ENCODE assay signal across 21 cellular contexts in genomic region chr16:79721186-79721745, GRCh38.
DNase-seq lines count a peak whose midpoint lies in the region; ATAC-seq, FAIRE-seq and TF ChIP-seq lines count a peak whose summit lies in the region.
"Had no signal": no experiment of that assay in that cellular context is flagged by ENCODE, and none has a peak within 500 bp of the region (broad histone marks: within the 10 kb centered on the region; RNA-seq: fewer than 3 reads in every experiment).

No MANE protein-coding gene starts in this region.

- H3K4me1 ChIP-seq in liver (ENCODE audit: control insufficient read depth in 4 of 4, insufficient read depth in 4 of 4, low read length in 3 of 4) (peaks cover 3 to 43% (median 31%) of the 10 kb centered on the region in 4 donors), HepG2 (ENCODE audit: insufficient read depth, low read length) (peaks cover 7% of the 10 kb centered on the region; the same call in 1 of the 2 replicates), endodermal cell (ENCODE audit: control insufficient read depth, insufficient read depth, low read length) (peaks cover 16% of the 10 kb centered on the region)

- H3K4me2 ChIP-seq in HepG2 (ENCODE audit: low read depth, low read length): no peak overlapping the region
- H3K4me2 ChIP-seq: KMS-11, PC-9 had no signal

- H3K27me3 Mint-ChIP-seq in osteocyte (ENCODE audit: unreplicated experiment) (no peaks in the 10 kb centered on the region), endodermal cell (ENCODE audit: insufficient read depth) (peaks cover 6% of the 10 kb centered on the region)
- H3K27me3 Mint-ChIP-seq in activated T-cell treated with anti-CD3 and anti-CD28 coated beads, Interleukin-2, amount 50 U/mL, for 4 hours (ENCODE audit: low read depth): peaks cover 9% of the 10 kb centered on the region
- peaks cover 20% of the 10 kb centered on the region for H3K27me3 Mint-ChIP-seq in stimulated activated memory B cell treated with anti-CD40 and anti-IgM and Interleukin-4, amounts not matched to agents 10 μg/mL and 1 μg/mL and 100 μg/mL, for 72 hours

- WGBS in liver: 35% methylated on average over 8 of the region's 8 CpGs
- WGBS in HepG2 (ENCODE audit: low lambda C conversion rate): 37% methylated on average over 8 of the region's 8 CpGs
- 89 to 91% methylated on average over 8 of the region's 8 CpGs for WGBS in endodermal cell (ENCODE audit: insufficient coverage in 1 of 2, insufficient read length in 1 of 2), 2 experiments

- H3K27me3 ChIP-seq in liver (ENCODE audit: control insufficient read depth in 4 of 4, insufficient read depth in 4 of 4, low read length in 3 of 4): no peaks in the 10 kb centered on the region
- H3K27me3 ChIP-seq in HepG2 (ENCODE audit: control insufficient read depth in 1 of 2, insufficient read depth in 2 of 2, low read length in 2 of 2): no peaks in the 10 kb centered on the region
- peaks cover 4% of the 10 kb centered on the region for H3K27me3 ChIP-seq in endodermal cell (ENCODE audit: control insufficient read depth, insufficient read depth, low read length, poor library complexity, severe bottlenecking)

- no peaks in the 10 kb centered on the region for H3K79me2 ChIP-seq in HepG2 (ENCODE audit: insufficient read depth, low read length)

- H3K27ac Mint-ChIP-seq in osteocyte (ENCODE audit: unreplicated experiment) (peak overlapping the region; percentile 36), endodermal cell (no peak overlapping the region)
- H3K27ac Mint-ChIP-seq in stimulated activated effector memory CD8-positive, alpha-beta T cell treated with anti-CD3 and anti-CD28 coated beads, Interleukin-12 subunit alpha, Interleukin-12 subunit beta, amount 100 ng/mL, for 72 hours: peak overlapping the region; percentile 3
- H3K27ac Mint-ChIP-seq in stimulated activated memory B cell treated with anti-CD40 and anti-IgM and Interleukin-4, amounts not matched to agents 10 μg/mL and 1 μg/mL and 100 μg/mL, for 72 hours: no peak overlapping the region
- H3K27ac Mint-ChIP-seq: B cell; CD4-positive, CD25-positive, alpha-beta regulatory T cell; HFFc6 had no signal

- DNase-seq in HepG2 (ENCODE audit: low spot score): no peak
- no peak for DNase-seq in osteocyte (ENCODE audit: extremely low spot score, unreplicated experiment)
- no peak for DNase-seq in stimulated activated effector memory CD8-positive, alpha-beta T cell treated with anti-CD3 and anti-CD28 coated beads, Interleukin-12 subunit alpha, Interleukin-12 subunit beta, amount 100 ng/mL, for 72 hours (ENCODE audit: low spot score in 2 of 2)
- no peak for DNase-seq in endodermal cell
- DNase-seq in amniotic stem cell (lab: John Stamatoyannopoulos, UW): no peak
- DNase-seq in activated T-cell treated with anti-CD3 and anti-CD28 coated beads, Interleukin-2, amount 50 U/mL, for 4 hours: no peak
- DNase-seq: Caco-2; CD4-positive, CD25-positive, alpha-beta regulatory T cell; HFFc6; NCI-H1092; NCI-H146; NCI-H2081; NCI-H510A treated with DMSO at 0.1 percent for 48 hours; NCI-H82; PC-9 had no signal

- H3K4me1 Mint-ChIP-seq in osteocyte (ENCODE audit: unreplicated experiment): peaks cover 38% of the 10 kb centered on the region
- H3K4me1 Mint-ChIP-seq in stimulated activated effector memory CD8-positive, alpha-beta T cell treated with anti-CD3 and anti-CD28 coated beads, Interleukin-12 subunit alpha, Interleukin-12 subunit beta, amount 100 ng/mL, for 72 hours: peaks cover 14% of the 10 kb centered on the region
- H3K4me1 Mint-ChIP-seq in endodermal cell: peaks cover 31% of the 10 kb centered on the region
- H3K4me1 Mint-ChIP-seq in activated T-cell treated with anti-CD3 and anti-CD28 coated beads, Interleukin-2, amount 50 U/mL, for 4 hours (ENCODE audit: low read depth): peaks cover 10% of the 10 kb centered on the region
- H3K4me1 Mint-ChIP-seq in stimulated activated memory B cell treated with anti-CD40 and anti-IgM and Interleukin-4, amounts not matched to agents 10 μg/mL and 1 μg/mL and 100 μg/mL, for 72 hours: no peaks in the 10 kb centered on the region
- H3K4me1 Mint-ChIP-seq: B cell had no signal

- TF ChIP-seq EP300 in HepG2 (IDR thresholded peaks at IDR 0.05; ENCODE audit: low read depth in 2 of 2, low read length in 2 of 2) (no peak), HepG2 (CRISPR knock-in tag; IDR thresholded peaks at IDR 0.05; ENCODE audit: borderline replicate concordance) (no peak)

- no peaks in the 10 kb centered on the region for H3K36me3 Mint-ChIP-seq in osteocyte (ENCODE audit: unreplicated experiment)
- H3K36me3 Mint-ChIP-seq in stimulated activated effector memory CD8-positive, alpha-beta T cell treated with anti-CD3 and anti-CD28 coated beads, Interleukin-12 subunit alpha, Interleukin-12 subunit beta, amount 100 ng/mL, for 72 hours: peaks cover 5% of the 10 kb centered on the region
- peaks cover 2% of the 10 kb centered on the region for H3K36me3 Mint-ChIP-seq in endodermal cell (ENCODE audit: low read depth)
- no peaks in the 10 kb centered on the region for H3K36me3 Mint-ChIP-seq in activated T-cell treated with anti-CD3 and anti-CD28 coated beads, Interleukin-2, amount 50 U/mL, for 4 hours (ENCODE audit: insufficient read depth)
- H3K36me3 Mint-ChIP-seq in stimulated activated memory B cell treated with anti-CD40 and anti-IgM and Interleukin-4, amounts not matched to agents 10 μg/mL and 1 μg/mL and 100 μg/mL, for 72 hours: no peaks in the 10 kb centered on the region

- TF ChIP-seq RAD21 in liver (IDR thresholded peaks at IDR 0.05) (peak in 1 of 2 donors; percentile 59), HepG2 (CRISPR knock-in tag; IDR thresholded peaks at IDR 0.05) (no peak)

- peak overlapping the region; percentile 7 for H3K4me3 Mint-ChIP-seq in osteocyte (ENCODE audit: unreplicated experiment)
- H3K4me3 Mint-ChIP-seq in stimulated activated effector memory CD8-positive, alpha-beta T cell treated with anti-CD3 and anti-CD28 coated beads, Interleukin-12 subunit alpha, Interleukin-12 subunit beta, amount 100 ng/mL, for 72 hours: no peak overlapping the region
- H3K4me3 Mint-ChIP-seq in endodermal cell: no peak overlapping the region
- no peak overlapping the region for H3K4me3 Mint-ChIP-seq in activated T-cell treated with anti-CD3 and anti-CD28 coated beads, Interleukin-2, amount 50 U/mL, for 4 hours
- H3K4me3 Mint-ChIP-seq in stimulated activated memory B cell treated with anti-CD40 and anti-IgM and Interleukin-4, amounts not matched to agents 10 μg/mL and 1 μg/mL and 100 μg/mL, for 72 hours: no peak overlapping the region
- H3K4me3 Mint-ChIP-seq: B cell; CD4-positive, CD25-positive, alpha-beta regulatory T cell; HFFc6 had no signal

- H4K20me1 ChIP-seq in HepG2 (ENCODE audit: insufficient read depth, low read length): no peaks in the 10 kb centered on the region

- H2AFZ ChIP-seq in HepG2 (ENCODE audit: low read length): no peak overlapping the region
- H2AFZ ChIP-seq: PC-9 had no signal

- TF ChIP-seq CTCF in liver (IDR thresholded peaks at IDR 0.05; ENCODE audit: low read depth, low read length, missing input control): no peak
- no peak for TF ChIP-seq CTCF in HepG2 (CRISPR knock-in tag; IDR thresholded peaks at IDR 0.05)
- no peak for TF ChIP-seq CTCF in osteocyte (IDR thresholded peaks at IDR 0.05)
- TF ChIP-seq CTCF in endodermal cell (conservative IDR thresholded peaks at IDR 0.05): no peak

- no peak for ATAC-seq in HepG2
- ATAC-seq in stimulated activated effector memory CD8-positive, alpha-beta T cell treated with anti-CD3 and anti-CD28 coated beads, Interleukin-12 subunit alpha, Interleukin-12 subunit beta, amount 100 ng/mL, for 72 hours: no peak
- no peak for ATAC-seq in activated T-cell treated with anti-CD3 and anti-CD28 coated beads, Interleukin-2, amount 50 U/mL, for 4 hours
- no peak for ATAC-seq in stimulated activated memory B cell treated with anti-CD40 and anti-IgM and Interleukin-4, amounts not matched to agents 10 μg/mL and 1 μg/mL and 100 μg/mL, for 72 hours

- in situ Hi-C loops in HepG2 (cut with HindIII; ENCODE audit: extremely low pct_ligation_motif_present, low pct_unique_long_range_greater_than_20kb): no loop called here

- H3K4me3 ChIP-seq in liver (ENCODE audit: low read depth in 1 of 3, low read length in 3 of 3): no peak overlapping the region
- H3K4me3 ChIP-seq in HepG2 (replicated peaks in 1 of 3; ENCODE audit: insufficient read depth in 1 of 3, low read depth in 2 of 3, low read length in 3 of 3): no peak overlapping the region
- no peak overlapping the region for H3K4me3 ChIP-seq in endodermal cell (ENCODE audit: low read length)
- H3K4me3 ChIP-seq: PC-9 had no signal

- H3K27ac ChIP-seq in liver (ENCODE audit: low read depth in 1 of 2, low read length in 2 of 2) (peak overlapping the region; percentile 75 to 88), HepG2 (ENCODE audit: extremely low read length, insufficient read depth, low read length) (no peak overlapping the region), endodermal cell (ENCODE audit: low read depth, low read length) (no peak overlapping the region)
- H3K27ac ChIP-seq: 22Rv1, KMS-11, PC-9 had no signal

- no peaks in the 10 kb centered on the region for H3K36me3 ChIP-seq in liver (ENCODE audit: control insufficient read depth in 4 of 4, insufficient read depth in 3 of 4, low read depth in 1 of 4, low read length in 3 of 4)
- H3K36me3 ChIP-seq in HepG2 (replicated peaks in 1 of 2; ENCODE audit: control insufficient read depth in 1 of 2, insufficient read depth in 2 of 2, low read length in 2 of 2): no peaks in the 10 kb centered on the region
- H3K36me3 ChIP-seq in endodermal cell (ENCODE audit: control insufficient read depth, insufficient read depth, low read length): no peaks in the 10 kb centered on the region

- intact Hi-C loops in HepG2 (cut with micrococcal nuclease; ENCODE audit: unreplicated experiment): no loop called here

- FAIRE-seq in HepG2 (lab: Jason Lieb, UNC): no peak
- FAIRE-seq: H54 had no signal

- H3K9ac ChIP-seq in liver (ENCODE audit: low read depth in 1 of 2, low read length in 2 of 2) (peak overlapping the region; percentile 27 to 61), HepG2 (ENCODE audit: insufficient read depth, low read depth, low read length) (no peak overlapping the region), endodermal cell (ENCODE audit: extremely low read depth, low read length, poor library complexity, severe bottlenecking) (no peak overlapping the region)
- H3K9ac ChIP-seq: KMS-11 had no signal

- H3K9me3 ChIP-seq in liver (ENCODE audit: control insufficient read depth in 4 of 4, low read length in 3 of 4): no peaks in the 10 kb centered on the region
- H3K9me3 ChIP-seq in HepG2 (ENCODE audit: low read length): peaks cover 16% of the 10 kb centered on the region
- no peaks in the 10 kb centered on the region for H3K9me3 ChIP-seq in endodermal cell (ENCODE audit: control insufficient read depth, low read length)
- H3K9me3 ChIP-seq: Caco-2 had no signal

- TF ChIP-seq POLR2A in HepG2 (IDR thresholded peaks at IDR 0.05; ENCODE audit: insufficient read depth in 1 of 2, low read depth in 2 of 2, low read length in 2 of 2): no peak

- POLR2A ChIA-PET in HepG2 (lab: Yijun Ruan, JAX): no interaction called here

- CTCF ChIA-PET in HepG2 (lab: Yijun Ruan, JAX; ENCODE audit: low intra/inter-chr PET ratio, low total read pairs): no interaction called here

- H3K9me3 Mint-ChIP-seq in osteocyte (ENCODE audit: unreplicated experiment) (no peaks in the 10 kb centered on the region), endodermal cell (peaks cover 4% of the 10 kb centered on the region)
- peaks cover 6% of the 10 kb centered on the region for H3K9me3 Mint-ChIP-seq in stimulated activated effector memory CD8-positive, alpha-beta T cell treated with anti-CD3 and anti-CD28 coated beads, Interleukin-12 subunit alpha, Interleukin-12 subunit beta, amount 100 ng/mL, for 72 hours
- peaks cover 5% of the 10 kb centered on the region for H3K9me3 Mint-ChIP-seq in activated T-cell treated with anti-CD3 and anti-CD28 coated beads, Interleukin-2, amount 50 U/mL, for 4 hours
- H3K9me3 Mint-ChIP-seq in stimulated activated memory B cell treated with anti-CD40 and anti-IgM and Interleukin-4, amounts not matched to agents 10 μg/mL and 1 μg/mL and 100 μg/mL, for 72 hours: peaks cover 11% of the 10 kb centered on the region

- no TSS peak for BruUV-seq in HepG2 (replicated peaks; lab: Mats Ljungman, UMichigan)

Comparison
In these comparisons a context has a peak if more than half of its experiments do, and no peak if none do; other contexts are left out.
1. H3K27ac ChIP-seq: peak in liver (2 of 2); none in HepG2 (single experiment) and endodermal cell (single experiment).
2. H3K9ac ChIP-seq: peak in liver (2 of 2); none in HepG2 (single experiment) and endodermal cell (single experiment).
3. H3K27ac Mint-ChIP-seq: peak in osteocyte (single experiment) and stimulated activated effector memory CD8-positive, alpha-beta T cell treated with anti-CD3 and anti-CD28 coated beads, Interleukin-12 subunit alpha, Interleukin-12 subunit beta, amount 100 ng/mL, for 72 hours (single experiment); none in endodermal cell (single experiment) and stimulated activated memory B cell treated with anti-CD40 and anti-IgM and Interleukin-4, amounts not matched to agents 10 μg/mL and 1 μg/mL and 100 μg/mL, for 72 hours (single experiment).